ENCODE assay signal across 24 cellular contexts in genomic region chr16:1571012-1571671, GRCh38. TPM values are rescaled to one million over a fixed set of nuclear protein-coding genes. Genes with fewer than 3 reads are reported as not detected.
A peak's percentile ranks its signal among the peaks of the same experiment; 100 is the strongest.
DNase-seq lines count a peak whose midpoint lies in the region; ATAC-seq, FAIRE-seq and TF ChIP-seq lines count a peak whose summit lies in the region.
"Had no signal": no experiment of that assay in that cellular context is flagged by ENCODE, and none has a peak within 500 bp of the region (broad histone marks: within the 10 kb centered on the region; RNA-seq: fewer than 3 reads in every experiment).

No MANE protein-coding gene starts in this region.

- CTCF ChIA-PET in K562 (lab: Yijun Ruan, JAX; ENCODE audit: low intra/inter-chr PET ratio): no interaction called here

- peaks cover 5 to 18% of the 10 kb centered on the region in 2 experiments; a peak in 4 of 5 replicates for H3K27me3 ChIP-seq in K562 (ENCODE audit: control insufficient read depth in 2 of 2, insufficient read depth in 2 of 2, low read length in 2 of 2)
- H3K27me3 ChIP-seq: BLaER1 treated with 17β-estradiol and CSF1 and Interleukin-3, amounts not matched to agents 10 nM and 100 nM had no signal

- no peaks in the 10 kb centered on the region for H3K9me3 Mint-ChIP-seq in endothelial cell (ENCODE audit: unreplicated experiment)
- peaks cover 0 to 2% of the 10 kb centered on the region in 2 donors for H3K9me3 Mint-ChIP-seq in activated T-cell treated with anti-CD3 and anti-CD28 coated beads, Interleukin-2, amount 50 U/mL, for 72 hours
- H3K9me3 Mint-ChIP-seq: CD4-positive, alpha-beta T cell; CD8-positive, alpha-beta T cell had no signal

- TF ChIP-seq CTCF in K562 (IDR thresholded peaks at IDR 0.05 in 2 of 3, conservative IDR thresholded peaks at IDR 0.05 in 1 of 3; ENCODE audit: insufficient read depth in 2 of 3, low read depth in 1 of 3, low read length in 3 of 3) (no peak), endothelial cell (IDR thresholded peaks at IDR 0.05; ENCODE audit: unreplicated experiment) (no peak), mucosa of descending colon (IDR thresholded peaks at IDR 0.05) (no peak)

- H3K36me3 Mint-ChIP-seq in endothelial cell (ENCODE audit: low read depth, unreplicated experiment): peaks cover 11% of the 10 kb centered on the region
- no peaks in the 10 kb centered on the region for H3K36me3 Mint-ChIP-seq in activated T-cell treated with anti-CD3 and anti-CD28 coated beads, Interleukin-2, amount 50 U/mL, for 72 hours (ENCODE audit: insufficient read depth in 2 of 2)
- H3K36me3 Mint-ChIP-seq: CD8-positive, alpha-beta T cell had no signal

- H3K4me3 ChIP-seq in K562 (no peak overlapping the region), mucosa of descending colon (no peak overlapping the region)
- H3K4me3 ChIP-seq: A549; BLaER1 treated with 17β-estradiol and CSF1 and Interleukin-3, amounts not matched to agents 10 nM and 100 nM had no signal

- peaks cover 0 to 8% of the 10 kb centered on the region in 2 experiments; a peak in 1 of 5 replicates for H3K4me1 ChIP-seq in K562 (replicated peaks in 1 of 2; ENCODE audit: control insufficient read depth in 2 of 2, insufficient read depth in 2 of 2, low read length in 2 of 2)
- H3K4me1 ChIP-seq in mucosa of descending colon (ENCODE audit: low read depth): no peaks in the 10 kb centered on the region
- H3K4me1 ChIP-seq: A549, Caco-2 had no signal

- H3K4me1 Mint-ChIP-seq in endothelial cell (ENCODE audit: unreplicated experiment): peaks cover 24% of the 10 kb centered on the region
- H3K4me1 Mint-ChIP-seq in activated T-cell treated with anti-CD3 and anti-CD28 coated beads, Interleukin-2, amount 50 U/mL, for 72 hours (ENCODE audit: low read depth): no peaks in the 10 kb centered on the region
- H3K4me1 Mint-ChIP-seq: B cell had no signal

- H3K9me1 ChIP-seq in K562 (ENCODE audit: control insufficient read depth, insufficient read depth, low read length): no peaks in the 10 kb centered on the region

- POLR2A ChIA-PET in K562 (lab: Yijun Ruan, JAX): interaction anchor here (0.6 kb wide), 3 partner anchors 35 to 200 kb away, joined by 3 to 4 read pairs (median 4); no protein-coding TSS in a partner anchor

- no peaks in the 10 kb centered on the region for H3K79me2 ChIP-seq in K562 (ENCODE audit: control insufficient read depth, insufficient read depth, low read length)

- WGBS in K562 (ENCODE audit: insufficient coverage, low coverage, missing lambda C conversion rate): 23% methylated on average over 7 of the region's 7 CpGs

- TF ChIP-seq RAD21 in K562 (CRISPR knock-in tag; conservative IDR thresholded peaks at IDR 0.05 in 1 of 2, IDR thresholded peaks at IDR 0.05 in 1 of 2): no peak

- H3K9me3 ChIP-seq in K562 (replicated peaks; ENCODE audit: control insufficient read depth, insufficient read depth, low read depth, low read length) (no peaks in the 10 kb centered on the region), mucosa of descending colon (no peaks in the 10 kb centered on the region)
- H3K9me3 ChIP-seq: A549; BLaER1 treated with 17β-estradiol and CSF1 and Interleukin-3, amounts not matched to agents 10 nM and 100 nM; Caco-2 had no signal

- FAIRE-seq in K562 (lab: Jason Lieb, UNC): peak; percentile 40
- FAIRE-seq: A549, D721Med, G401.6, GM12891 had no signal

- no peak for TF ChIP-seq POLR2A in K562 (conservative IDR thresholded peaks at IDR 0.05)

- no peak for TF ChIP-seq EP300 in K562 (IDR thresholded peaks at IDR 0.05; ENCODE audit: low read length)

- no peaks in the 10 kb centered on the region for H4K20me1 ChIP-seq in K562 (replicated peaks; ENCODE audit: control insufficient read depth, insufficient read depth, low read length)

- H3K36me3 ChIP-seq in K562 (ENCODE audit: control insufficient read depth, insufficient read depth, low read length) (no peaks in the 10 kb centered on the region), mucosa of descending colon (ENCODE audit: low read depth) (no peaks in the 10 kb centered on the region)

- ATAC-seq in K562 (peak; percentile 60), esophagus mucosa (peak; percentile 39), mucosa of descending colon (peak; percentile 73)
- ATAC-seq in activated T-cell treated with anti-CD3 and anti-CD28 coated beads, Interleukin-2, amount 50 U/mL, for 72 hours (replicated peaks in 1 of 2): no peak
- ATAC-seq: A549; CD8-positive, alpha-beta T cell had no signal

- H3K27ac ChIP-seq in K562 (ENCODE audit: extremely low read depth, low read depth, low read length): no peak overlapping the region
- H3K27ac ChIP-seq: 22Rv1; A549; BLaER1 treated with 17β-estradiol and CSF1 and Interleukin-3, amounts not matched to agents 10 nM and 100 nM; C4-2B had no signal

- intact Hi-C loops in K562 (cut with micrococcal nuclease): no loop called here
- intact Hi-C loops in mucosa of descending colon (cut with DNase I, micrococcal nuclease): no loop called here

- no peak overlapping the region for H3K9ac ChIP-seq in K562 (ENCODE audit: insufficient read depth in 1 of 2, low read depth in 2 of 2, low read length in 2 of 2)

- BruUV-seq in K562 (replicated peaks; lab: Mats Ljungman, UMichigan): no TSS peak

- H3K27ac Mint-ChIP-seq in endothelial cell (ENCODE audit: unreplicated experiment): peak overlapping the region; percentile 62
- H3K27ac Mint-ChIP-seq in activated T-cell treated with anti-CD3 and anti-CD28 coated beads, Interleukin-2, amount 50 U/mL, for 72 hours: no peak overlapping the region
- H3K27ac Mint-ChIP-seq: B cell; CD4-positive, alpha-beta T cell; CD8-positive, alpha-beta T cell had no signal

- H2AFZ ChIP-seq in K562 (ENCODE audit: low read depth, low read length): no peak overlapping the region

- peaks cover 12% of the 10 kb centered on the region for H3K27me3 Mint-ChIP-seq in endothelial cell (ENCODE audit: unreplicated experiment)
- H3K27me3 Mint-ChIP-seq in activated T-cell treated with anti-CD3 and anti-CD28 coated beads, Interleukin-2, amount 50 U/mL, for 72 hours (ENCODE audit: low read depth): no peaks in the 10 kb centered on the region
- H3K27me3 Mint-ChIP-seq: B cell; CD4-positive, alpha-beta T cell had no signal

- H3K4me3 Mint-ChIP-seq in endothelial cell (ENCODE audit: unreplicated experiment): no peak overlapping the region
- H3K4me3 Mint-ChIP-seq in activated T-cell treated with anti-CD3 and anti-CD28 coated beads, Interleukin-2, amount 50 U/mL, for 72 hours: no peak overlapping the region
- H3K4me3 Mint-ChIP-seq: B cell; CD4-positive, alpha-beta T cell; CD8-positive, alpha-beta T cell had no signal

- no peak for DNase-seq in K562 (ENCODE audit: extremely low read depth in 1 of 4, low spot score in 3 of 4)
- no peak for DNase-seq in endothelial cell (ENCODE audit: low spot score)
- DNase-seq in mucosa of descending colon: peak in 1 of 3 donors; percentile 13
- DNase-seq in activated T-cell treated with anti-CD3 and anti-CD28 coated beads, Interleukin-2, amount 50 U/mL, for 72 hours: no peak
- no peak for DNase-seq in SK-N-DZ (ENCODE audit: low spot score)
- no peak for DNase-seq in T-helper 1 cell
- no peak for DNase-seq in HT-29 (ENCODE audit: low spot score)
- DNase-seq: AML-193; Caco-2; Calu3; CD4-positive, alpha-beta T cell; CD8-positive, alpha-beta T cell; DMS79 treated with DMSO at 0.1 percent for 48 hours; GF-D8 had no signal

- H3K4me2 ChIP-seq in K562 (ENCODE audit: insufficient read depth, low read length): no peak overlapping the region
- H3K4me2 ChIP-seq: A549 had no signal

- in situ Hi-C loops in K562 (cut with MboI): no loop called here

RNA-seq across cellular contexts. Expression of gene TMEM204, which starts 37.7 kb away (rescaled TPM):
- not detected in 2 replicates for total RNA-seq in K562 (2011; cell fraction: chromatin; rRNA removed; ENCODE audit: low replicate concordance)
- total RNA-seq in K562 (2011; cell fraction: nucleolus; rRNA removed): not detected in 2 replicates
- not detected in 2 replicates for total RNA-seq in K562 (2011; cell fraction: nucleoplasm; rRNA removed)
- total RNA-seq in K562 (2014; rRNA removed) (not detected in 2 replicates), K562 (2014; rRNA removed; fragmentation: Illumina TruSeq; extraction: Trizol) (not detected in 2 replicates), K562 (2015; rRNA removed; fragmentation: Illumina TruSeq; extraction: Trizol) (not detected in 2 replicates), K562 (2021) (0.18 TPM in 1 of 2 replicates, not detected in the other), endothelial cell (ENCODE audit: unreplicated experiment) (66.3 TPM), esophagus mucosa (2.8 TPM), mucosa of descending colon (10 to 100 TPM in 1 of 3 donors, 1 to 10 TPM in 2; 3.4 to 10.3 (median 5.0) TPM)
- polyA plus RNA-seq in K562 (2011; rRNA removed) (not detected in 2 replicates), K562 (2014; fragmentation: Illumina TruSeq; extraction: Trizol) (not detected in 2 replicates), K562 (2014; fragmentation: Nextera tagmentation; extraction: Ambion mirVana) (under 1 TPM in 1 of 2 experiments, not detected in 1; 0.04 TPM), K562 (2014; rRNA removed) (not detected in 2 replicates)
- polyA plus RNA-seq in K562 (2011; cell fraction: cytosol; rRNA removed): not detected in 2 replicates
- polyA plus RNA-seq in K562 (2011; cell fraction: nucleus; rRNA removed): not detected in 2 replicates
- polyA plus RNA-seq in K562 (2012): 0.09 and 0.29 TPM in 2 replicates
- not detected in 2 replicates for polyA minus RNA-seq in K562 (2011; rRNA and poly(A)+ RNA removed)
- not detected in 2 replicates for polyA minus RNA-seq in K562 (2011; cell fraction: cytosol; rRNA and poly(A)+ RNA removed)
- polyA minus RNA-seq in K562 (2011; cell fraction: nucleus; rRNA and poly(A)+ RNA removed): not detected in 2 replicates
- 10 to 100 TPM; 15.7 to 16.7 TPM for total RNA-seq in activated T-cell treated with anti-CD3 and anti-CD28 coated beads, Interleukin-2, amount 50 U/mL, for 72 hours
- not detected in 2 replicates for polyA plus RNA-seq in SK-N-DZ (2014; cell fraction: cytosol; rRNA removed)
- polyA plus RNA-seq in SK-N-DZ (2014; cell fraction: nucleus; rRNA removed): not detected in 2 replicates
- 0.61 and 0.78 TPM in 2 replicates for total RNA-seq in HT-29 (2014; rRNA removed; shearing (Covaris generic))
- total RNA-seq: A172, Caco-2, Calu3 had no signal
- polyA plus RNA-seq: A549 had no signal

RNA-seq across cellular contexts. Expression of gene IFT140, which starts 40.7 kb away (rescaled TPM):
- 27.4 and 63.8 TPM in 2 replicates for total RNA-seq in K562 (2011; cell fraction: chromatin; rRNA removed; ENCODE audit: low replicate concordance)
- 20.3 and 28.9 TPM in 2 replicates for total RNA-seq in K562 (2011; cell fraction: nucleolus; rRNA removed)
- total RNA-seq in K562 (2011; cell fraction: nucleoplasm; rRNA removed): 18.8 and 21.9 TPM in 2 replicates
- total RNA-seq in K562 (2014; rRNA removed) (3.4 and 4.8 TPM in 2 replicates), K562 (2014; rRNA removed; fragmentation: Illumina TruSeq; extraction: Trizol) (2.3 and 2.6 TPM in 2 replicates), K562 (2015; rRNA removed; fragmentation: Illumina TruSeq; extraction: Trizol) (3.4 and 4.4 TPM in 2 replicates), K562 (2021) (7.3 and 7.6 TPM in 2 replicates), endothelial cell (ENCODE audit: unreplicated experiment) (39.9 TPM), esophagus mucosa (8.3 TPM), mucosa of descending colon (10 to 100 TPM; 16.6 to 22.7 (median 17.1) TPM)
- polyA plus RNA-seq in K562 (2011; rRNA removed) (3.5 and 3.9 TPM in 2 replicates), K562 (2014; fragmentation: Illumina TruSeq; extraction: Trizol) (4.0 and 4.8 TPM in 2 replicates), K562 (2014; fragmentation: Nextera tagmentation; extraction: Ambion mirVana) (under 1 TPM; 0.31 to 0.60 TPM), K562 (2014; rRNA removed) (3.2 and 3.6 TPM in 2 replicates)
- polyA plus RNA-seq in K562 (2011; cell fraction: cytosol; rRNA removed): 3.6 and 4.0 TPM in 2 replicates
- polyA plus RNA-seq in K562 (2011; cell fraction: nucleus; rRNA removed): 20.5 and 27.3 TPM in 2 replicates
- polyA plus RNA-seq in K562 (2012): 5.5 and 9.5 TPM in 2 replicates
- polyA minus RNA-seq in K562 (2011; rRNA and poly(A)+ RNA removed): 3.3 and 5.5 TPM in 2 replicates
- polyA minus RNA-seq in K562 (2011; cell fraction: cytosol; rRNA and poly(A)+ RNA removed): 2.7 and 3.0 TPM in 2 replicates
- 20.4 and 23.3 TPM in 2 replicates for polyA minus RNA-seq in K562 (2011; cell fraction: nucleus; rRNA and poly(A)+ RNA removed)
- 10 to 100 TPM; 13.7 to 16.1 TPM for total RNA-seq in activated T-cell treated with anti-CD3 and anti-CD28 coated beads, Interleukin-2, amount 50 U/mL, for 72 hours
- polyA plus RNA-seq in SK-N-DZ (2014; cell fraction: cytosol; rRNA removed): 19.4 and 20.2 TPM in 2 replicates
- polyA plus RNA-seq in SK-N-DZ (2014; cell fraction: nucleus; rRNA removed): 65.1 and 70.0 TPM in 2 replicates
- total RNA-seq in HT-29 (2014; rRNA removed; shearing (Covaris generic)): 12.5 and 16.3 TPM in 2 replicates

RNA-seq across cellular contexts. Expression of gene CRAMP1, which starts 41.0 kb away (rescaled TPM):
- total RNA-seq in K562 (2011; cell fraction: chromatin; rRNA removed; ENCODE audit: low replicate concordance): 34.5 and 80.0 TPM in 2 replicates
- total RNA-seq in K562 (2011; cell fraction: nucleolus; rRNA removed): 40.7 and 44.9 TPM in 2 replicates
- total RNA-seq in K562 (2011; cell fraction: nucleoplasm; rRNA removed): 35.1 and 37.2 TPM in 2 replicates
- 5.1 and 8.9 TPM in 2 replicates for total RNA-seq in K562 (2014; rRNA removed)
- total RNA-seq in K562 (2014; rRNA removed; fragmentation: Illumina TruSeq; extraction: Trizol): 6.5 and 7.5 TPM in 2 replicates
- 7.7 and 8.3 TPM in 2 replicates for total RNA-seq in K562 (2015; rRNA removed; fragmentation: Illumina TruSeq; extraction: Trizol)
- 19.0 and 20.8 TPM in 2 replicates for total RNA-seq in K562 (2021)
- 7.2 and 9.7 TPM in 2 replicates for polyA plus RNA-seq in K562 (2011; rRNA removed)
- 7.6 and 8.1 TPM in 2 replicates for polyA plus RNA-seq in K562 (2011; cell fraction: cytosol; rRNA removed)
- 17.8 and 29.3 TPM in 2 replicates for polyA plus RNA-seq in K562 (2011; cell fraction: nucleus; rRNA removed)
- polyA plus RNA-seq in K562 (2012): 10.1 and 13.6 TPM in 2 replicates
- 14.4 and 15.7 TPM in 2 replicates for polyA plus RNA-seq in K562 (2014; fragmentation: Illumina TruSeq; extraction: Trizol)
- under 1 TPM; 0.52 to 0.62 TPM for polyA plus RNA-seq in K562 (2014; fragmentation: Nextera tagmentation; extraction: Ambion mirVana)
- polyA plus RNA-seq in K562 (2014; rRNA removed): 12.1 and 14.9 TPM in 2 replicates
- polyA minus RNA-seq in K562 (2011; rRNA and poly(A)+ RNA removed): 9.1 and 9.5 TPM in 2 replicates
- polyA minus RNA-seq in K562 (2011; cell fraction: cytosol; rRNA and poly(A)+ RNA removed): 6.1 and 11.0 TPM in 2 replicates
- polyA minus RNA-seq in K562 (2011; cell fraction: nucleus; rRNA and poly(A)+ RNA removed): 9.7 and 10.2 TPM in 2 replicates
- 46.8 TPM for total RNA-seq in endothelial cell (ENCODE audit: unreplicated experiment)
- total RNA-seq in esophagus mucosa: 9.6 TPM
- 10 to 100 TPM; 15.7 to 27.4 (median 20.6) TPM for total RNA-seq in mucosa of descending colon
- 10 to 100 TPM; 28.3 to 30.1 TPM for total RNA-seq in activated T-cell treated with anti-CD3 and anti-CD28 coated beads, Interleukin-2, amount 50 U/mL, for 72 hours
- polyA plus RNA-seq in SK-N-DZ (2014; cell fraction: cytosol; rRNA removed): 11.1 and 11.8 TPM in 2 replicates
- polyA plus RNA-seq in SK-N-DZ (2014; cell fraction: nucleus; rRNA removed): 15.2 and 27.4 TPM in 2 replicates
- 9.7 and 10.6 TPM in 2 replicates for total RNA-seq in HT-29 (2014; rRNA removed; shearing (Covaris generic))

Comparison
In these comparisons a context has a peak if more than half of its experiments do, and no peak if none do; other contexts are left out.
1. ATAC-seq: peak in K562 (single experiment), esophagus mucosa (single experiment) and mucosa of descending colon (single experiment); none in activated T-cell treated with anti-CD3 and anti-CD28 coated beads, Interleukin-2, amount 50 U/mL, for 72 hours (0 of 2).